ENCODE assay signal across 8 cellular contexts in genomic region chr1:153783233-153784190, GRCh38. TPM values are rescaled to one million over a fixed set of nuclear protein-coding genes. Genes with fewer than 3 reads are reported as not detected.
DNase-seq lines count a peak whose midpoint lies in the region; ATAC-seq, FAIRE-seq and TF ChIP-seq lines count a peak whose summit lies in the region.

No MANE protein-coding gene starts in this region.

- peak overlapping the region; percentile 80 to 91 for H3K9ac ChIP-seq in kidney (ENCODE audit: low read length in 2 of 2)

- peak overlapping the region; percentile 93 to 98 for H3K27ac ChIP-seq in kidney (ENCODE audit: low read depth in 2 of 2, low read length in 2 of 2)

- ATAC-seq in GM18909 (IDR thresholded peaks at IDR 0.05; ENCODE audit: poor library complexity, unreplicated experiment) (peak; percentile 91), HG03159 (IDR thresholded peaks at IDR 0.05; ENCODE audit: unreplicated experiment) (peak; percentile 85)

- DNase-seq in AG08396 (ENCODE audit: low spot score), result peak; percentile 99
- peak; percentile 93 for DNase-seq in NCI-H2227 treated with DMSO at 0.1 percent for 48 hours (lab: John Stamatoyannopoulos, UW)
- DNase-seq in activated CD4-positive, CD25-positive, alpha-beta regulatory T cell (lab: John Stamatoyannopoulos, UW), result peak; percentile 81 to 84 (median 82)
- peak; percentile 90 for DNase-seq in central memory CD4-positive, alpha-beta T cell
- DNase-seq in kidney, result peak; percentile 97
- DNase-seq in stimulated activated CD4-positive, alpha-beta T cell treated with anti-CD3 and anti-CD28 coated beads, Interleukin-15, amount 100 ng/mL, for 1 hour (ENCODE audit: low read depth in 1 of 2, low spot score in 1 of 2), result peak; percentile 85 to 89

- H3K4me3 ChIP-seq in kidney (ENCODE audit: low read length in 2 of 2), result peak overlapping the region; percentile 64 to 74

- H3K9me3 ChIP-seq in kidney (ENCODE audit: control insufficient read depth in 1 of 2, low read length in 2 of 2), result no peaks in the 10 kb centered on the region

- H3K36me3 ChIP-seq in kidney (ENCODE audit: control insufficient read depth in 1 of 2, insufficient read depth in 2 of 2, low read length in 2 of 2), result no peaks in the 10 kb centered on the region

- FAIRE-seq in kidney (lab: Jason Lieb, UNC), result no peak

- TF ChIP-seq CTCF in kidney (IDR thresholded peaks at IDR 0.05; ENCODE audit: borderline replicate concordance, extremely low read depth, insufficient read depth), result peak; percentile 5

- intact Hi-C loops in kidney (cut with DNase I), result no loop called here

- H3K4me1 ChIP-seq in kidney (ENCODE audit: control insufficient read depth in 1 of 2, insufficient read depth in 1 of 2, low read depth in 1 of 2, low read length in 2 of 2), result peaks cover 4 to 20% of the 10 kb centered on the region in 2 donors

RNA-seq across cellular contexts. Expression of gene SLC27A3, which starts 8.3 kb away (rescaled TPM):
- total RNA-seq in kidney, result 54.0 TPM
- polyA plus RNA-seq in kidney (ENCODE audit: insufficient read depth, low read depth, low replicate concordance), result 36.9 TPM

RNA-seq across cellular contexts. Expression of gene INTS3, which starts 55.7 kb away (rescaled TPM):
- 74.8 TPM for total RNA-seq in kidney
- 42.7 TPM for polyA plus RNA-seq in kidney (ENCODE audit: insufficient read depth, low read depth, low replicate concordance)

Comparison
In these comparisons a context has a peak if more than half of its experiments do, and no peak if none do; other contexts are left out.
1. Peak in every context shown above with its lines: DNase-seq, ATAC-seq, H3K4me3 ChIP-seq and H3K27ac ChIP-seq.